17 cellular contexts compared by ENCODE assay signal in the genomic region with DNA sequence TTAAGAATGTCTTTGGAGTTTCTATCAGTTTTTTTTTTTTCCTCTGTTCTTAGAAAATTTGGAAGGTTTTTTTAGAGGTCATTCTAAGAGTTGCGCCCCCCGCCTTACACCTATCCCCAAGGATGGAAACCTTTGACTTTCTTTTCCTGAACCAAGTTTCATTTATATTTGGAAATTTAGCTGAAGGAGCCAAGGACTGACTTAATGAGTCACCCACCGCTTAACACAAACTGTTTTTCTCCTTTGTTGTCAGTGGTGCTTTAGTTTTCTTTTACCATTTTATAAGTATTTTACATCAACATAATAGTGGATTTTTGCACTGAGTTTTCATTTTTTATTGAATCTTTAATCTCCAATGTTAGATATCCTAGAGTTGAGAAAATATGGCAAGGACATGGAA.
"Had no signal": no experiment of that assay in that cellular context is flagged by ENCODE, and none has a peak within 500 bp of the region (broad histone marks: within the 10 kb centered on the region; RNA-seq: fewer than 3 reads in every experiment).

No MANE protein-coding gene starts in this region.

- H3K27me3 Mint-ChIP-seq: activated CD4-positive, alpha-beta memory T cell treated with anti-CD3 and anti-CD28 coated beads, Interleukin-2, amount 10 ng/mL, durations not matched to agents 7 days and 5 days; central memory CD8-positive, alpha-beta T cell; memory B cell; stimulated activated naive CD8-positive, alpha-beta T cell treated with anti-CD3 and anti-CD28 coated beads, Interleukin-15, amount 100 ng/mL, for 72 hours had no signal

- H3K36me3 ChIP-seq: adrenal gland, esophagus muscularis mucosa, left ventricle myocardium inferior, ovary had no signal

- H3K4me3 Mint-ChIP-seq: activated CD4-positive, alpha-beta memory T cell treated with anti-CD3 and anti-CD28 coated beads, Interleukin-2, amount 10 ng/mL, durations not matched to agents 7 days and 5 days; memory B cell; neural crest cell; stimulated activated naive CD8-positive, alpha-beta T cell treated with anti-CD3 and anti-CD28 coated beads, Interleukin-15, amount 100 ng/mL, for 72 hours had no signal

- H3K27ac Mint-ChIP-seq: activated CD4-positive, alpha-beta memory T cell treated with anti-CD3 and anti-CD28 coated beads, Interleukin-2, amount 10 ng/mL, durations not matched to agents 7 days and 5 days; stimulated activated naive CD8-positive, alpha-beta T cell treated with anti-CD3 and anti-CD28 coated beads, Interleukin-15, amount 100 ng/mL, for 72 hours had no signal

- H3K27ac ChIP-seq: adrenal gland, body of pancreas, esophagus muscularis mucosa, left ventricle myocardium inferior, ovary, testis had no signal

- ATAC-seq: stimulated activated naive CD8-positive, alpha-beta T cell treated with anti-CD3 and anti-CD28 coated beads, Interleukin-15, amount 100 ng/mL, for 72 hours had no signal

- H3K4me1 ChIP-seq: testis had no signal

- DNase-seq: activated CD4-positive, alpha-beta memory T cell treated with anti-CD3 and anti-CD28 coated beads, Interleukin-2, amount 10 ng/mL, durations not matched to agents 7 days and 5 days; activated naive CD4-positive, alpha-beta T cell treated with Interleukin-2 at 50 U/mL for 16 hours; adrenal gland; body of pancreas; dermis blood vessel endothelial cell; foreskin fibroblast; head of caudate nucleus; left ventricle myocardium inferior; ovary; stimulated activated CD4-positive, alpha-beta T cell treated with anti-CD3 and anti-CD28 coated beads, Interleukin-4, amount 100 ng/mL, for 4 hours; stimulated activated naive CD8-positive, alpha-beta T cell treated with anti-CD3 and anti-CD28 coated beads, Interleukin-15, amount 100 ng/mL, for 72 hours; T1000; testis had no signal

- H3K4me3 ChIP-seq: body of pancreas, esophagus muscularis mucosa, left ventricle myocardium inferior, ovary, testis had no signal

- H3K27me3 ChIP-seq: adrenal gland, body of pancreas, esophagus muscularis mucosa, ovary, testis had no signal

- H3K9me3 ChIP-seq: adrenal gland, body of pancreas, esophagus muscularis mucosa, ovary, testis had no signal
